9 cellular contexts compared by ENCODE assay signal in the genomic region with DNA sequence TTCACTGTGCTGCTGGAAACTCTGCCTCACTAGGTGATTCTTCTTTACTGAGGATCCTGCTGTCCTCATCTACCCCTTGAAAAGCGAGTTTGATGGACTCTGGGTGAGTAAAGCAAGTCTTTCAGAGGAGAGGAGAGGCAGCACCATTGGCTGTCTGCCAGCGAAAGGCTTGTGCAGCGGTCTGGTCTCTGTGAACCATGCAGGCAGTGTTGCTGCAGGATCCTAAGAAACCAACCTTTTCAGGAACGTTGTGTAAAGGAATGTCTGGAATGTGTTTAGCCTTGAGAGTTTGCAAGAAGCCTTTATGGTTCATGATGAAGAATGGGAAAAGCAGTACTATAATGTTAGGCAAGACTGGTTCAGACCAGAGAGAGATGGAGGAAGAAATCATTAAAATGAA. TPM values are rescaled to one million over a fixed set of nuclear protein-coding genes. Genes with fewer than 3 reads are reported as not detected.
DNase-seq lines count a peak whose midpoint lies in the region; ATAC-seq, FAIRE-seq and TF ChIP-seq lines count a peak whose summit lies in the region.
"Not testable (repeated sequence)": the region's sequence is repeated elsewhere in the genome, so short reads cannot be mapped to it uniquely, and the experiment has no call there.
"Had no signal": no experiment of that assay in that cellular context is flagged by ENCODE, and none has a peak within 500 bp of the region (broad histone marks: within the 10 kb centered on the region; RNA-seq: fewer than 3 reads in every experiment).

No MANE protein-coding gene starts in this region.

- not testable (repeated sequence) for H3K27ac ChIP-seq in colonic mucosa, lower lobe of right lung, prostate gland

- H3K36me3 ChIP-seq in colonic mucosa, lower lobe of right lung, prostate gland: not testable (repeated sequence)

- H3K4me1 Mint-ChIP-seq in glutamatergic neuron (ENCODE audit: low read depth, unreplicated experiment), result not testable (repeated sequence)

- not testable (repeated sequence) for H3K27ac Mint-ChIP-seq in glutamatergic neuron (ENCODE audit: unreplicated experiment)

- not testable (repeated sequence) for H3K4me3 ChIP-seq in colonic mucosa, lower lobe of right lung, prostate gland

- not testable (repeated sequence) for H3K9me3 ChIP-seq in colonic mucosa, lower lobe of right lung, prostate gland

- intact Hi-C loops in colonic mucosa (cut with DNase I); lower lobe of right lung (cut with DNase I); prostate gland (cut with DNase I): not testable (repeated sequence)

- H3K9ac ChIP-seq in colonic mucosa (ENCODE audit: low read depth in 2 of 2, low read length in 2 of 2), result not testable (repeated sequence)

- not testable (repeated sequence) for H3K27me3 Mint-ChIP-seq in glutamatergic neuron (ENCODE audit: unreplicated experiment)

- not testable (repeated sequence) for H3K27me3 ChIP-seq in colonic mucosa; lower lobe of right lung (ENCODE audit: low read depth); prostate gland (replicated peaks; ENCODE audit: insufficient read depth)

- peak; percentile 29; the same call in 1 of the 2 replicates for TF ChIP-seq EP300 in Ishikawa (IDR thresholded peaks at IDR 0.05; ENCODE audit: borderline replicate concordance)

- TF ChIP-seq RAD21 in Ishikawa (IDR thresholded peaks at IDR 0.05; ENCODE audit: low read depth), result peak; percentile 2; the same call in 1 of the 2 replicates

- peak; percentile 65 for FAIRE-seq in urothelium cell line (lab: Jason Lieb, UNC)

- H3K9me3 Mint-ChIP-seq in glutamatergic neuron (ENCODE audit: unreplicated experiment), result not testable (repeated sequence)

- DNase-seq in Daoy (ENCODE audit: low read depth), result peak; percentile 94
- DNase-seq in colonic mucosa, result peak; percentile 23
- peak; percentile 20 for DNase-seq in glutamatergic neuron
- peak; percentile 75 for DNase-seq in lower lobe of right lung
- peak; percentile 53 for DNase-seq in prostate gland (ENCODE audit: low spot score)
- DNase-seq in urothelium cell line (ENCODE audit: low spot score), result peak; percentile 59

- not testable (repeated sequence) for H3K4me1 ChIP-seq in colonic mucosa; lower lobe of right lung; prostate gland (replicated peaks)

- not testable (repeated sequence) for TF ChIP-seq POLR2A in prostate gland (IDR thresholded peaks at IDR 0.05)

- WGBS in prostate gland, result 11% methylated on average over 4 of the region's 4 CpGs

- not testable (repeated sequence) for TF ChIP-seq CTCF in colonic mucosa (IDR thresholded peaks at IDR 0.05); glutamatergic neuron (IDR thresholded peaks at IDR 0.05; ENCODE audit: partially characterized antibody, unreplicated experiment); lower lobe of right lung (IDR thresholded peaks at IDR 0.05); prostate gland (IDR thresholded peaks at IDR 0.05)

- peak; percentile 84 for ATAC-seq in SK-N-SH treated with all-trans-retinoic acid at 6 μM for 48 hours
- ATAC-seq in lower lobe of right lung, result peak; percentile 68 to 75

- not testable (repeated sequence) for H3K36me3 Mint-ChIP-seq in glutamatergic neuron (ENCODE audit: unreplicated experiment)

- not testable (repeated sequence) for H3K4me3 Mint-ChIP-seq in glutamatergic neuron (ENCODE audit: unreplicated experiment)

TF ChIP-seq in Ishikawa, 13 proteins besides CTCF, POLR2A, EP300 and RAD21:
- TF ChIP-seq MAX (IDR thresholded peaks at IDR 0.05) (0 out of 2 replicates have a peak, but pooled peaks have one; percentile 36), TEAD4 (IDR thresholded peaks at IDR 0.05) (peak; percentile 87), NFIC (IDR thresholded peaks at IDR 0.05) (peak; percentile 83), CEBPB (IDR thresholded peaks at IDR 0.05) (0 out of 2 replicates have a peak, but pooled peaks have one; percentile 24)
TF ChIP-seq in Ishikawa: peak in this region for 4; not testable (repeated sequence) for 9.

TF ChIP-seq in SK-N-SH treated with all-trans-retinoic acid at 6 μM for 48 hours, 23 proteins besides CTCF, POLR2A, EP300 and RAD21:
- TF ChIP-seq ISL1 (CRISPR knock-in tag; IDR thresholded peaks at IDR 0.05), result peak; percentile 32; the same call in 1 of the 2 replicates

RNA-seq across cellular contexts. Expression of gene CCN1, which starts 53.4 kb away (rescaled TPM):
- total RNA-seq in Daoy (2014; rRNA removed; shearing (Covaris generic)), result 33.7 and 40.9 TPM in 2 replicates
- total RNA-seq in colonic mucosa (10 to 100 TPM; 15.6 to 44.7 TPM), glutamatergic neuron (ENCODE audit: unreplicated experiment) (1.8 TPM), lower lobe of right lung (74.3 TPM), prostate gland (10 to 100 TPM; 23.4 to 37.6 TPM)
- total RNA-seq: activated CD8-positive, alpha-beta memory T cell treated with anti-CD3 and anti-CD28 coated beads, Interleukin-2, amount 10 ng/mL, durations not matched to agents 7 days and 5 days had no signal

Comparison
In these comparisons a context has a peak if more than half of its experiments do, and no peak if none do; other contexts are left out.
1. DNase-seq: peak in every context shown above with its lines; median percentile 94 in Daoy; 75 in lower lobe of right lung; 59 in urothelium cell line; 53 in prostate gland; 23 in colonic mucosa; 20 in glutamatergic neuron.